7 cellular contexts compared by ENCODE assay signal in genomic region chr22:11029967-11030366, GRCh38.
DNase-seq lines count a peak whose midpoint lies in the region; ATAC-seq and TF ChIP-seq lines count a peak whose summit lies in the region.
"Not testable (repeated sequence)": the region's sequence is repeated elsewhere in the genome, so short reads cannot be mapped to it uniquely, and the experiment has no call there.

No MANE protein-coding gene starts in this region.

- not testable (repeated sequence) for TF ChIP-seq POLR2A in spleen (IDR thresholded peaks at IDR 0.05)

- H3K27ac Mint-ChIP-seq in activated CD8-positive, alpha-beta T cell treated with anti-CD3 and anti-CD28 coated beads, Interleukin-2, amount 10 ng/mL, durations not matched to agents 7 days and 5 days; endodermal cell: not testable (repeated sequence)

- H3K36me3 ChIP-seq in endodermal cell (ENCODE audit: control insufficient read depth, insufficient read depth, low read length); lung (ENCODE audit: control insufficient read depth in 2 of 2, insufficient read depth in 2 of 2, low read length in 2 of 2); spleen: not testable (repeated sequence)

- ATAC-seq in activated CD8-positive, alpha-beta T cell treated with anti-CD3 and anti-CD28 coated beads, Interleukin-2, amount 10 ng/mL, durations not matched to agents 7 days and 5 days; lung (ENCODE audit: insufficient read depth, low FRiP score): not testable (repeated sequence)
- peak; percentile 4 for ATAC-seq in omental fat pad (ENCODE audit: low FRiP score)

- not testable (repeated sequence) for H3K4me3 ChIP-seq in endodermal cell (ENCODE audit: low read length); lung; spleen
- 0 out of 2 replicates have a peak overlapping the region, but pooled peaks have one; percentile 10 for H3K4me3 ChIP-seq in iPS-18c (ENCODE audit: insufficient read depth, low read depth, low read length)

- H3K27ac ChIP-seq in endodermal cell (ENCODE audit: low read depth, low read length); lung (ENCODE audit: low read depth in 1 of 2, low read length in 1 of 2); spleen: not testable (repeated sequence)

- not testable (repeated sequence) for H3K27me3 ChIP-seq in endodermal cell (ENCODE audit: control insufficient read depth, insufficient read depth, low read length, poor library complexity, severe bottlenecking); lung (ENCODE audit: control insufficient read depth, insufficient read depth); spleen (replicated peaks in 1 of 7)

- TF ChIP-seq CTCF in endodermal cell (conservative IDR thresholded peaks at IDR 0.05); lung (IDR thresholded peaks at IDR 0.05; ENCODE audit: control extremely low read depth, extremely low read depth); omental fat pad (IDR thresholded peaks at IDR 0.05); spleen (IDR thresholded peaks at IDR 0.05 in 8 of 11, conservative IDR thresholded peaks at IDR 0.05 in 3 of 11): not testable (repeated sequence)

- H3K4me3 Mint-ChIP-seq in activated CD8-positive, alpha-beta T cell treated with anti-CD3 and anti-CD28 coated beads, Interleukin-2, amount 10 ng/mL, durations not matched to agents 7 days and 5 days; endodermal cell: not testable (repeated sequence)

- peak; percentile 18 for DNase-seq in activated CD8-positive, alpha-beta T cell treated with anti-CD3 and anti-CD28 coated beads, Interleukin-2, amount 10 ng/mL, durations not matched to agents 7 days and 5 days
- peak; percentile 28 for DNase-seq in endodermal cell
- DNase-seq in cardiac septum (ENCODE audit: low spot score) = peak; percentile 80
- peak; percentile 40 for DNase-seq in lung (ENCODE audit: low spot score)
- DNase-seq in omental fat pad (ENCODE audit: low spot score) = not testable (repeated sequence)
- peak; percentile 78 for DNase-seq in spleen

- not testable (repeated sequence) for H3K4me1 Mint-ChIP-seq in activated CD8-positive, alpha-beta T cell treated with anti-CD3 and anti-CD28 coated beads, Interleukin-2, amount 10 ng/mL, durations not matched to agents 7 days and 5 days (ENCODE audit: low read depth); endodermal cell

- not testable (repeated sequence) for H3K9ac ChIP-seq in endodermal cell (ENCODE audit: extremely low read depth, low read length, poor library complexity, severe bottlenecking)

- H3K27me3 Mint-ChIP-seq in activated CD8-positive, alpha-beta T cell treated with anti-CD3 and anti-CD28 coated beads, Interleukin-2, amount 10 ng/mL, durations not matched to agents 7 days and 5 days (ENCODE audit: low read depth); endodermal cell (ENCODE audit: insufficient read depth): not testable (repeated sequence)

- not testable (repeated sequence) for H3K4me1 ChIP-seq in endodermal cell (ENCODE audit: control insufficient read depth, insufficient read depth, low read length); lung (ENCODE audit: control insufficient read depth in 2 of 2, insufficient read depth in 2 of 2, low read length in 2 of 2); spleen

- H3K9me3 ChIP-seq in endodermal cell (ENCODE audit: control insufficient read depth, low read length) (peaks cover 82% of the 10 kb centered on the region), iPS-18c (ENCODE audit: control insufficient read depth, insufficient read depth, low read length) (peaks cover 53% of the 10 kb centered on the region), lung (ENCODE audit: control insufficient read depth in 2 of 2, insufficient read depth in 1 of 2, low read length in 1 of 2) (peaks cover 12 to 25% of the 10 kb centered on the region in 2 donors), spleen (peaks cover 2 to 94% (median 88%) of the 10 kb centered on the region in 8 donors)

- intact Hi-C loops in cardiac septum (cut with DNase I); spleen (cut with DNase I; ENCODE audit: low total_unique reads): not testable (repeated sequence)

- H3K9me3 Mint-ChIP-seq in activated CD8-positive, alpha-beta T cell treated with anti-CD3 and anti-CD28 coated beads, Interleukin-2, amount 10 ng/mL, durations not matched to agents 7 days and 5 days (ENCODE audit: insufficient read depth) = peaks cover 52% of the 10 kb centered on the region
- H3K9me3 Mint-ChIP-seq in endodermal cell = peaks cover 96% of the 10 kb centered on the region

- WGBS in endodermal cell (ENCODE audit: insufficient coverage in 1 of 2, insufficient read length in 1 of 2), 2 experiments = 59 to 65% methylated on average over 5 to 6 of the region's 6 CpGs
- WGBS in lung, 2 donors = 55 to 65% methylated on average over 6 of the region's 6 CpGs
- WGBS in spleen, 5 donors = 51 to 69% (median 56%) methylated on average over 6 of the region's 6 CpGs

- POLR2A ChIA-PET in activated CD8-positive, alpha-beta T cell treated with anti-CD3 and anti-CD28 coated beads, Interleukin-2, amount 10 ng/mL, durations not matched to agents 7 days and 5 days (lab: Charles Lee) = not testable (repeated sequence)

- H3K36me3 Mint-ChIP-seq in activated CD8-positive, alpha-beta T cell treated with anti-CD3 and anti-CD28 coated beads, Interleukin-2, amount 10 ng/mL, durations not matched to agents 7 days and 5 days (ENCODE audit: low read depth); endodermal cell (ENCODE audit: low read depth): not testable (repeated sequence)

- CTCF ChIA-PET in activated CD8-positive, alpha-beta T cell treated with anti-CD3 and anti-CD28 coated beads, Interleukin-2, amount 10 ng/mL, durations not matched to agents 7 days and 5 days (lab: Charles Lee) = not testable (repeated sequence)
